ENCODE assay signal across 35 cellular contexts in the genomic region with DNA sequence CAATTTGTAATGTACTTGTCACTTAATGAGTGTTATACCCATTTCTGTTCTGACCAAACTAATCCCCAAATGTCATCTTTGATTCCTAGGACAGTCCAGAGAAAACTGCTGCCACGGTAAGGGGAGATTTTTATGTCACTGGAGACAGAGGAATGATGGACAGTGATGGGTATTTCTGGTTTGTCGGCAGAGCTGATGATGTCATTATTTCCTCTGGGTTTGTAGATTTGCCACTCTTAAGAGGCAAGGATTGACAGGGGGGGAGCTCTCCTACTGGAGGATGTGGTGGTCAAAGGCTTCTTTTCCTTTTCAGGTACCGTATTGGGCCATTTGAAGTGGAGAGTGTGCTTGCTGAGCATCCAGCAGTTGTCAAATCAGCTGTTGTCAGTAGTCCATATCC. TPM values are rescaled to one million over a fixed set of nuclear protein-coding genes. Genes with fewer than 3 reads are reported as not detected.
"Had no signal": no experiment of that assay in that cellular context is flagged by ENCODE, and none has a peak within 500 bp of the region (broad histone marks: within the 10 kb centered on the region; RNA-seq: fewer than 3 reads in every experiment).

No MANE protein-coding gene starts in this region.

- H3K4me3 ChIP-seq: adrenal gland, body of pancreas, cardiac muscle cell, colonic mucosa, esophagus squamous epithelium, gastroesophageal sphincter had no signal

- H3K36me3 Mint-ChIP-seq: activated naive CD4-positive, alpha-beta T cell treated with anti-CD3 and anti-CD28 coated beads, Interleukin-2, amount 50 U/mL, for 72 hours had no signal

- ATAC-seq: activated CD4-positive, alpha-beta T cell treated with anti-CD3 and anti-CD28 coated beads for 36 hours; activated CD8-positive, alpha-beta memory T cell treated with anti-CD3 and anti-CD28 coated beads, Interleukin-2, amount 10 ng/mL, durations not matched to agents 7 days and 5 days; activated CD8-positive, alpha-beta T cell treated with anti-CD3 and anti-CD28 coated beads, Interleukin-2, amount 10 ng/mL, durations not matched to agents 7 days and 5 days; activated naive CD4-positive, alpha-beta T cell treated with anti-CD3 and anti-CD28 coated beads, Interleukin-2, amount 50 U/mL, for 72 hours; activated naive CD8-positive, alpha-beta T cell treated with anti-CD3 and anti-CD28 coated beads, Interleukin-2, amount 50 U/mL, for 24 hours; activated T-cell treated with anti-CD3 and anti-CD28 coated beads, Interleukin-2, amount 50 U/mL, for 72 hours; body of pancreas; gastroesophageal sphincter had no signal

- H3K36me3 ChIP-seq: adrenal gland had no signal

- H3K4me1 Mint-ChIP-seq: activated CD4-positive, alpha-beta T cell treated with anti-CD3 and anti-CD28 coated beads for 36 hours; activated CD4-positive, alpha-beta T cell treated with anti-CD3 and anti-CD28 coated beads, Interleukin-2, amount 10 ng/mL, durations not matched to agents 24 days and 14 days; activated CD8-positive, alpha-beta memory T cell treated with anti-CD3 and anti-CD28 coated beads, Interleukin-2, amount 10 ng/mL, durations not matched to agents 7 days and 5 days; activated naive CD4-positive, alpha-beta T cell treated with anti-CD3 and anti-CD28 coated beads, Interleukin-2, amount 10 ng/mL, durations not matched to agents 7 days and 5 days; activated naive CD8-positive, alpha-beta T cell treated with anti-CD3 and anti-CD28 coated beads, Interleukin-2, amount 50 U/mL, for 24 hours had no signal

- H3K27ac Mint-ChIP-seq: activated CD4-positive, alpha-beta memory T cell treated with anti-CD3 and anti-CD28 coated beads for 36 hours; activated CD4-positive, alpha-beta T cell treated with anti-CD3 and anti-CD28 coated beads for 36 hours; activated CD4-positive, alpha-beta T cell treated with anti-CD3 and anti-CD28 coated beads, Interleukin-2, amount 10 ng/mL, durations not matched to agents 24 days and 14 days; activated CD8-positive, alpha-beta memory T cell treated with anti-CD3 and anti-CD28 coated beads, Interleukin-2, amount 10 ng/mL, durations not matched to agents 7 days and 5 days; activated CD8-positive, alpha-beta T cell treated with anti-CD3 and anti-CD28 coated beads, Interleukin-2, amount 10 ng/mL, durations not matched to agents 7 days and 5 days; activated naive CD4-positive, alpha-beta T cell treated with anti-CD3 and anti-CD28 coated beads, Interleukin-2, amount 10 ng/mL, durations not matched to agents 7 days and 5 days; activated naive CD4-positive, alpha-beta T cell treated with anti-CD3 and anti-CD28 coated beads, Interleukin-2, amount 50 U/mL, for 72 hours; activated naive CD8-positive, alpha-beta T cell treated with anti-CD3 and anti-CD28 coated beads, Interleukin-2, amount 50 U/mL, for 24 hours; activated T-cell treated with anti-CD3 and anti-CD28 coated beads, Interleukin-2, amount 50 U/mL, for 24 hours; activated T-cell treated with anti-CD3 and anti-CD28 coated beads, Interleukin-2, amount 50 U/mL, for 72 hours; endodermal cell had no signal

- H3K27me3 ChIP-seq: adrenal gland, body of pancreas, cardiac muscle cell, colonic mucosa, esophagus squamous epithelium, gastroesophageal sphincter had no signal

- H3K4me3 Mint-ChIP-seq: activated CD4-positive, alpha-beta memory T cell treated with anti-CD3 and anti-CD28 coated beads for 36 hours; activated CD4-positive, alpha-beta T cell treated with anti-CD3 and anti-CD28 coated beads for 36 hours; activated CD4-positive, alpha-beta T cell treated with anti-CD3 and anti-CD28 coated beads, Interleukin-2, amount 10 ng/mL, durations not matched to agents 24 days and 14 days; activated CD8-positive, alpha-beta memory T cell treated with anti-CD3 and anti-CD28 coated beads, Interleukin-2, amount 10 ng/mL, durations not matched to agents 7 days and 5 days; activated CD8-positive, alpha-beta T cell treated with anti-CD3 and anti-CD28 coated beads, Interleukin-2, amount 10 ng/mL, durations not matched to agents 7 days and 5 days; activated naive CD4-positive, alpha-beta T cell treated with anti-CD3 and anti-CD28 coated beads, Interleukin-2, amount 10 ng/mL, durations not matched to agents 7 days and 5 days; activated naive CD8-positive, alpha-beta T cell treated with anti-CD3 and anti-CD28 coated beads, Interleukin-2, amount 50 U/mL, for 24 hours; activated T-cell treated with anti-CD3 and anti-CD28 coated beads, Interleukin-2, amount 50 U/mL, for 24 hours; activated T-cell treated with anti-CD3 and anti-CD28 coated beads, Interleukin-2, amount 50 U/mL, for 72 hours; endodermal cell had no signal

- DNase-seq: activated CD4-positive, alpha-beta memory T cell treated with anti-CD3 and anti-CD28 coated beads for 36 hours; activated CD4-positive, alpha-beta T cell treated with anti-CD3 and anti-CD28 coated beads for 36 hours; activated CD4-positive, alpha-beta T cell treated with anti-CD3 and anti-CD28 coated beads, Interleukin-2, amount 10 ng/mL, durations not matched to agents 24 days and 14 days; activated CD4-positive, CD25-positive, alpha-beta regulatory T cell; activated CD4-positive, CD25-positive, alpha-beta regulatory T cell treated with anti-CD3 and anti-CD28 coated beads, Interleukin-2, amount 50 U/mL, for 72 hours; activated CD8-positive, alpha-beta memory T cell treated with anti-CD3 and anti-CD28 coated beads, Interleukin-2, amount 10 ng/mL, durations not matched to agents 7 days and 5 days; activated CD8-positive, alpha-beta memory T cell treated with anti-CD3 and anti-CD28 coated beads, Interleukin-2, amount 50 U/mL, for 4 hours; activated CD8-positive, alpha-beta T cell treated with anti-CD3 and anti-CD28 coated beads, Interleukin-2, amount 10 ng/mL, durations not matched to agents 7 days and 5 days; activated gamma-delta T cell; activated naive CD4-positive, alpha-beta T cell; activated naive CD4-positive, alpha-beta T cell treated with anti-CD3 and anti-CD28 coated beads, Interleukin-2, amount 10 ng/mL, durations not matched to agents 7 days and 5 days; activated naive CD8-positive, alpha-beta T cell treated with anti-CD3 and anti-CD28 coated beads, Interleukin-2, amount 50 U/mL, for 24 hours; activated T-cell treated with anti-CD3 and anti-CD28 coated beads, Interleukin-2, amount 50 U/mL, for 24 hours; activated T-cell treated with anti-CD3 and anti-CD28 coated beads, Interleukin-2, amount 50 U/mL, for 72 hours; adrenal gland; amygdala; aorta; body of pancreas; central memory CD4-positive, alpha-beta T cell; cerebellar nuclear complex; colonic mucosa; effector memory CD4-positive, alpha-beta T cell; endodermal cell; erythroblast; esophagus squamous epithelium; foreskin melanocyte; T-helper 2 cell had no signal

- H3K9me3 Mint-ChIP-seq: activated CD4-positive, alpha-beta memory T cell treated with anti-CD3 and anti-CD28 coated beads for 36 hours; activated CD4-positive, alpha-beta T cell treated with anti-CD3 and anti-CD28 coated beads, Interleukin-2, amount 10 ng/mL, durations not matched to agents 24 days and 14 days; activated naive CD4-positive, alpha-beta T cell treated with anti-CD3 and anti-CD28 coated beads, Interleukin-2, amount 10 ng/mL, durations not matched to agents 7 days and 5 days; activated naive CD4-positive, alpha-beta T cell treated with anti-CD3 and anti-CD28 coated beads, Interleukin-2, amount 50 U/mL, for 72 hours; activated naive CD8-positive, alpha-beta T cell treated with anti-CD3 and anti-CD28 coated beads, Interleukin-2, amount 50 U/mL, for 24 hours; activated T-cell treated with anti-CD3 and anti-CD28 coated beads, Interleukin-2, amount 50 U/mL, for 24 hours; activated T-cell treated with anti-CD3 and anti-CD28 coated beads, Interleukin-2, amount 50 U/mL, for 72 hours; endodermal cell had no signal

- H3K27me3 Mint-ChIP-seq: activated CD4-positive, alpha-beta memory T cell treated with anti-CD3 and anti-CD28 coated beads for 36 hours; activated CD4-positive, alpha-beta T cell treated with anti-CD3 and anti-CD28 coated beads for 36 hours; activated CD4-positive, alpha-beta T cell treated with anti-CD3 and anti-CD28 coated beads, Interleukin-2, amount 10 ng/mL, durations not matched to agents 24 days and 14 days; activated CD8-positive, alpha-beta memory T cell treated with anti-CD3 and anti-CD28 coated beads, Interleukin-2, amount 10 ng/mL, durations not matched to agents 7 days and 5 days; activated naive CD4-positive, alpha-beta T cell treated with anti-CD3 and anti-CD28 coated beads, Interleukin-2, amount 10 ng/mL, durations not matched to agents 7 days and 5 days; activated naive CD8-positive, alpha-beta T cell treated with anti-CD3 and anti-CD28 coated beads, Interleukin-2, amount 50 U/mL, for 24 hours; activated T-cell treated with anti-CD3 and anti-CD28 coated beads, Interleukin-2, amount 50 U/mL, for 24 hours had no signal

RNA-seq across cellular contexts. Expression of a gene that starts 31.7 kb away (rescaled TPM):
- total RNA-seq: activated CD4-positive, alpha-beta memory T cell treated with anti-CD3 and anti-CD28 coated beads for 36 hours; activated CD4-positive, alpha-beta T cell treated with anti-CD3 and anti-CD28 coated beads for 36 hours; activated CD4-positive, alpha-beta T cell treated with anti-CD3 and anti-CD28 coated beads, Interleukin-2, amount 10 ng/mL, durations not matched to agents 24 days and 14 days; activated CD8-positive, alpha-beta memory T cell treated with anti-CD3 and anti-CD28 coated beads for 36 hours; activated CD8-positive, alpha-beta memory T cell treated with anti-CD3 and anti-CD28 coated beads, Interleukin-2, amount 10 ng/mL, durations not matched to agents 7 days and 5 days; cardiac muscle cell; dermis microvascular lymphatic vessel endothelial cell; fibroblast of lung; fibroblast of villous mesenchyme; T-helper 1 cell treated with Interleukin-12 subunit alpha and Interleukin-12 subunit beta and Interleukin-4 antibody, amounts not matched to agents 30 ng/mL and 1 ng/mL, for 36 hours had no signal
